11 cellular contexts compared by ENCODE assay signal in the genomic region with DNA sequence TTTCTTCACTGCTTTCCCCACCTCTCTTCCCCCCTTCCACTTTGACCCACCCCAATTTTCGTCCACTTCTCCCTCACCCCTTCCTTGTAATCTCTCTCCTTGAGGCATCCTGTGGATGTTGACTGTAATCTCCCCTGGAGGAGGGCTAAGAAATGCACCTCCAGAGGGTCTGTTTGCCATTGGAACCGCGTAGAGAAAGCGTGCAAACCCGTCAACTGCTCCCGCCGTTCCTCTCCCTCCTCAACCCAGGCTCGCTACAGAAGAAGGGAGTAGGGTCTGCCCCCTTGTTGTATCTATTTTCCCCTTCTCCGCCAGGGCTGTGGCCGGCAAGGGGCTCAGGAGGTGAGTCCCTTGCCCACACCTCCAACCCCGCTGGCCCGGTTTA. TPM values are rescaled to one million over a fixed set of nuclear protein-coding genes. Genes with fewer than 3 reads are reported as not detected.
DNase-seq lines count a peak whose midpoint lies in the region; ATAC-seq and TF ChIP-seq lines count a peak whose summit lies in the region.
"Had no signal": no experiment of that assay in that cellular context is flagged by ENCODE, and none has a peak within 500 bp of the region (broad histone marks: within the 10 kb centered on the region; RNA-seq: fewer than 3 reads in every experiment).

No MANE protein-coding gene starts in this region.

- no peak overlapping the region for H3K9ac ChIP-seq in NT2/D1 (ENCODE audit: insufficient read length, low read depth)

- no peak for TF ChIP-seq POLR2A in gastrocnemius medialis (IDR thresholded peaks at IDR 0.05)

- peaks cover 20 to 33% of the 10 kb centered on the region in 2 donors for H3K27me3 Mint-ChIP-seq in CD8-positive, alpha-beta memory T cell

- no peaks in the 10 kb centered on the region for H3K36me3 Mint-ChIP-seq in CD8-positive, alpha-beta memory T cell
- H3K36me3 Mint-ChIP-seq: immature natural killer cell had no signal

- no peaks in the 10 kb centered on the region for H3K9me3 ChIP-seq in NT2/D1 (ENCODE audit: insufficient read depth, low read length)
- no peaks in the 10 kb centered on the region for H3K9me3 ChIP-seq in iPS DF 6.9 (ENCODE audit: control insufficient read depth, insufficient read depth, low read length)
- H3K9me3 ChIP-seq in gastrocnemius medialis = no peaks in the 10 kb centered on the region
- no peaks in the 10 kb centered on the region for H3K9me3 ChIP-seq in CD8-positive, alpha-beta memory T cell (ENCODE audit: low read length)

- H3K4me1 Mint-ChIP-seq in CD8-positive, alpha-beta memory T cell = no peaks in the 10 kb centered on the region
- H3K4me1 Mint-ChIP-seq: immature natural killer cell had no signal

- DNase-seq in NT2/D1 (ENCODE audit: low read depth, low spot score) = peak; percentile 69
- DNase-seq in iPS DF 6.9 (ENCODE audit: low read depth, low spot score) = peak; percentile 68
- no peak for DNase-seq in gastrocnemius medialis
- DNase-seq in dedifferentiated amniotic fluid mesenchymal stem cell (ENCODE audit: extremely low spot score) = no peak
- DNase-seq in NOMO-1 treated with DMSO at 0.1 percent for 48 hours (lab: John Stamatoyannopoulos, UW; ENCODE audit: unreplicated experiment) = no peak
- no peak for DNase-seq in CD8-positive, alpha-beta memory T cell
- no peak for DNase-seq in DMS 273 treated with DMSO at 0.1 percent for 48 hours (lab: John Stamatoyannopoulos, UW)
- DNase-seq: immature natural killer cell had no signal

- H3K27ac Mint-ChIP-seq in CD8-positive, alpha-beta memory T cell = no peak overlapping the region
- H3K27ac Mint-ChIP-seq: immature natural killer cell had no signal

- peaks cover 20% of the 10 kb centered on the region for H3K27me3 ChIP-seq in NT2/D1 (ENCODE audit: insufficient read depth, insufficient read length)
- H3K27me3 ChIP-seq in iPS DF 6.9 (ENCODE audit: control insufficient read depth, insufficient read depth, low read length) = peaks cover 8% of the 10 kb centered on the region
- peaks cover 14 to 21% (median 20%) of the 10 kb centered on the region in 3 donors for H3K27me3 ChIP-seq in gastrocnemius medialis
- peaks cover 3% of the 10 kb centered on the region for H3K27me3 ChIP-seq in CD8-positive, alpha-beta memory T cell (ENCODE audit: insufficient read depth, low read length, poor library complexity, severe bottlenecking)

- peak overlapping the region; percentile 57 for H3K4me3 ChIP-seq in NT2/D1 (ENCODE audit: insufficient read length, low read depth)
- H3K4me3 ChIP-seq in iPS DF 6.9 (ENCODE audit: low read length) = peak overlapping the region; percentile 2; the same call in 1 of the 2 replicates
- peak overlapping the region in 3 of 4 donors; percentile 9 to 34 (median 25) for H3K4me3 ChIP-seq in gastrocnemius medialis
- H3K4me3 ChIP-seq in CD8-positive, alpha-beta memory T cell (ENCODE audit: low read length) = no peak overlapping the region

- CTCF ChIA-PET in CD8-positive, alpha-beta memory T cell (lab: Charles Lee) = no interaction called here

- POLR2A ChIA-PET in CD8-positive, alpha-beta memory T cell (lab: Charles Lee) = no interaction called here

- H3K9me3 Mint-ChIP-seq in CD8-positive, alpha-beta memory T cell = peaks cover 0 to 10% (median 5%) of the 10 kb centered on the region in 5 donors

- H3K4me1 ChIP-seq in NT2/D1 (ENCODE audit: insufficient read depth, insufficient read length) (no peaks in the 10 kb centered on the region), iPS DF 6.9 (ENCODE audit: control insufficient read depth, insufficient read depth, low read length) (no peaks in the 10 kb centered on the region), gastrocnemius medialis (no peaks in the 10 kb centered on the region)
- no peaks in the 10 kb centered on the region for H3K4me1 ChIP-seq in CD8-positive, alpha-beta memory T cell (ENCODE audit: insufficient read depth, low read length)

- intact Hi-C loops in gastrocnemius medialis (cut with DNase I; ENCODE audit: low total_unique reads) = no loop called here

- no peak for TF ChIP-seq CTCF in gastrocnemius medialis (IDR thresholded peaks at IDR 0.05 in 4 of 5, conservative IDR thresholded peaks at IDR 0.05 in 1 of 5)

- in situ Hi-C loops in gastrocnemius medialis (cut with MboI; ENCODE audit: low sequenced_read_pairs in 4 of 4) = no loop called here

- ATAC-seq in GM19438 (IDR thresholded peaks at IDR 0.05; ENCODE audit: low read depth, unreplicated experiment) (peak; percentile 16), gastrocnemius medialis (no peak)

- no peak overlapping the region for H3K4me3 Mint-ChIP-seq in CD8-positive, alpha-beta memory T cell
- H3K4me3 Mint-ChIP-seq: immature natural killer cell had no signal

- H3K27ac ChIP-seq in iPS DF 6.9 (ENCODE audit: low read length) = no peak overlapping the region
- no peak overlapping the region for H3K27ac ChIP-seq in gastrocnemius medialis
- H3K27ac ChIP-seq in CD8-positive, alpha-beta memory T cell (ENCODE audit: low read depth, low read length) = no peak overlapping the region

- no CpG with 5 or more reads among the region's 12 CpGs for WGBS in iPS DF 6.9 (ENCODE audit: insufficient coverage, insufficient read length)

- no peaks in the 10 kb centered on the region for H3K36me3 ChIP-seq in NT2/D1 (ENCODE audit: insufficient read depth, insufficient read length, low read length)
- H3K36me3 ChIP-seq in iPS DF 6.9 (ENCODE audit: control insufficient read depth, insufficient read depth, low read length) = no peaks in the 10 kb centered on the region
- H3K36me3 ChIP-seq in gastrocnemius medialis = no peaks in the 10 kb centered on the region
- H3K36me3 ChIP-seq in CD8-positive, alpha-beta memory T cell (ENCODE audit: insufficient read depth, low read length) = no peaks in the 10 kb centered on the region

RNA-seq across cellular contexts. Expression of a gene that starts 0.5 kb away (rescaled TPM):
- not detected for total RNA-seq in gastrocnemius medialis
- not detected for total RNA-seq in CD8-positive, alpha-beta memory T cell
- not detected for polyA plus RNA-seq in CD8-positive, alpha-beta memory T cell
- total RNA-seq: right cardiac atrium; T-helper 2 cell treated with Interferon-gamma antibody and Interleukin-4, amounts not matched to agents 100 ng/mL and 5 ng/mL, for 36 hours had no signal
- polyA plus RNA-seq: immature natural killer cell, right cardiac atrium had no signal

Comparison
In these comparisons a context has a peak if more than half of its experiments do, and no peak if none do; other contexts are left out.
1. DNase-seq: peak in NT2/D1 (single experiment) and iPS DF 6.9 (single experiment); none in gastrocnemius medialis (0 of 2), dedifferentiated amniotic fluid mesenchymal stem cell (single experiment), NOMO-1 treated with DMSO at 0.1 percent for 48 hours (single experiment), CD8-positive, alpha-beta memory T cell (0 of 5) and DMS 273 treated with DMSO at 0.1 percent for 48 hours (single experiment).